ENCODE assay signal across 9 cellular contexts in genomic region chr22:23763579-23764331, GRCh38. TPM values are rescaled to one million over a fixed set of nuclear protein-coding genes. Genes with fewer than 3 reads are reported as not detected.
DNase-seq lines count a peak whose midpoint lies in the region; ATAC-seq and TF ChIP-seq lines count a peak whose summit lies in the region.
"Had no signal": no experiment of that assay in that cellular context is flagged by ENCODE, and none has a peak within 500 bp of the region (broad histone marks: within the 10 kb centered on the region; RNA-seq: fewer than 3 reads in every experiment).

No MANE protein-coding gene starts in this region.

- BruUV-seq in Caco-2 (replicated peaks; lab: Mats Ljungman, UMichigan) = no TSS peak

- CTCF ChIA-PET in Caco-2 (lab: Charles Lee) = no interaction called here

- POLR2A ChIA-PET in Caco-2 (lab: Charles Lee) = interaction anchor here (0.5 kb wide), 1 partner anchor 152 kb away, joined by 4 read pairs; no protein-coding TSS in a partner anchor

- H3K4me1 ChIP-seq in uterus = peaks cover 0 to 3% of the 10 kb centered on the region in 2 donors
- H3K4me1 ChIP-seq in Caco-2 = peaks cover 7% of the 10 kb centered on the region

- no peaks in the 10 kb centered on the region for H3K27me3 ChIP-seq in uterus
- no peaks in the 10 kb centered on the region for H3K27me3 ChIP-seq in Caco-2 (replicated peaks; ENCODE audit: control insufficient read depth, insufficient read depth, low read length)

- peak; percentile 12 to 44 for ATAC-seq in activated naive CD4-positive, alpha-beta T cell treated with anti-CD3 and anti-CD28 coated beads, Interleukin-2, amount 50 U/mL, for 72 hours
- no peak for ATAC-seq in GM19455 (IDR thresholded peaks at IDR 0.05; ENCODE audit: unreplicated experiment)

- H3K36me3 Mint-ChIP-seq in activated naive CD4-positive, alpha-beta T cell treated with anti-CD3 and anti-CD28 coated beads, Interleukin-2, amount 50 U/mL, for 72 hours = no peaks in the 10 kb centered on the region
- no peaks in the 10 kb centered on the region for H3K36me3 Mint-ChIP-seq in nephron progenitor cell (ENCODE audit: low read depth)
- peaks cover 11% of the 10 kb centered on the region for H3K36me3 Mint-ChIP-seq in Caco-2 (ENCODE audit: insufficient read depth, unreplicated experiment)

- H3K4me1 Mint-ChIP-seq in nephron progenitor cell (peaks cover 46% of the 10 kb centered on the region), Caco-2 (ENCODE audit: low read depth, unreplicated experiment) (no peaks in the 10 kb centered on the region)

- no peaks in the 10 kb centered on the region for H3K9me3 Mint-ChIP-seq in activated naive CD4-positive, alpha-beta T cell treated with anti-CD3 and anti-CD28 coated beads, Interleukin-2, amount 50 U/mL, for 72 hours
- H3K9me3 Mint-ChIP-seq in nephron progenitor cell (no peaks in the 10 kb centered on the region), Caco-2 (ENCODE audit: unreplicated experiment) (no peaks in the 10 kb centered on the region)

- intact Hi-C loops in uterus (cut with DNase I; ENCODE audit: low total_unique reads) (no loop called here), Caco-2 (cut with micrococcal nuclease; ENCODE audit: unreplicated experiment) (no loop called here)

- peak overlapping the region in 1 of 2 donors; percentile 65 for H3K27ac Mint-ChIP-seq in activated naive CD4-positive, alpha-beta T cell treated with anti-CD3 and anti-CD28 coated beads, Interleukin-2, amount 50 U/mL, for 72 hours
- H3K27ac Mint-ChIP-seq in nephron progenitor cell = no peak overlapping the region
- H3K27ac Mint-ChIP-seq in Caco-2 (ENCODE audit: unreplicated experiment) = no peak overlapping the region

- H3K4me3 ChIP-seq in SK-N-MC (peak overlapping the region; percentile 73), uterus (no peak overlapping the region), Caco-2 (ENCODE audit: low read depth, low read length) (no peak overlapping the region)

- H3K27me3 Mint-ChIP-seq in nephron progenitor cell (ENCODE audit: low read depth, poor library complexity) = peaks cover under 1% of the 10 kb centered on the region
- no peaks in the 10 kb centered on the region for H3K27me3 Mint-ChIP-seq in Caco-2 (ENCODE audit: insufficient read depth, unreplicated experiment)

- no peak for TF ChIP-seq CTCF in 22Rv1 (IDR thresholded peaks at IDR 0.05)
- TF ChIP-seq CTCF in nephron progenitor cell (IDR thresholded peaks at IDR 0.05) = no peak
- no peak for TF ChIP-seq CTCF in uterus (IDR thresholded peaks at IDR 0.05)
- no peak for TF ChIP-seq CTCF in Caco-2 (IDR thresholded peaks at IDR 0.05; ENCODE audit: insufficient read depth in 1 of 2, low read depth in 1 of 2, low read length in 1 of 2, severe bottlenecking in 1 of 2, unreplicated experiment in 1 of 2)

- H3K27ac ChIP-seq in 22Rv1 (peak overlapping the region; percentile 29; the same call in 1 of the 2 replicates), SK-N-MC (peak overlapping the region; percentile 85), uterus (no peak overlapping the region)

- H3K4me3 Mint-ChIP-seq in nephron progenitor cell (peak overlapping the region; percentile 68), Caco-2 (ENCODE audit: unreplicated experiment) (no peak overlapping the region)

- DNase-seq in SK-N-MC (ENCODE audit: low read depth, low spot score) (no peak), nephron progenitor cell (peak; percentile 68), uterus (no peak), HT-29 (ENCODE audit: low spot score) (no peak), Caco-2 (no peak)
- DNase-seq in activated naive CD4-positive, alpha-beta T cell treated with anti-CD3 and anti-CD28 coated beads, Interleukin-2, amount 50 U/mL, for 72 hours (ENCODE audit: low spot score in 2 of 2) = peak in 1 of 2 donors; percentile 66
- DNase-seq: RPMI8226 had no signal

- no peak for TF ChIP-seq POLR2A in uterus (IDR thresholded peaks at IDR 0.05)

- H3K9me3 ChIP-seq in SK-N-MC (ENCODE audit: low read depth, low read length) (no peaks in the 10 kb centered on the region), uterus (no peaks in the 10 kb centered on the region), Caco-2 (no peaks in the 10 kb centered on the region)

- H3K36me3 ChIP-seq in SK-N-MC (ENCODE audit: insufficient read depth, low read length) (peaks cover 9% of the 10 kb centered on the region; the same call in 1 of the 2 replicates), uterus (no peaks in the 10 kb centered on the region), Caco-2 (ENCODE audit: control insufficient read depth, insufficient read depth, low read length) (peaks cover 1% of the 10 kb centered on the region)

- H3K9ac ChIP-seq in SK-N-MC (ENCODE audit: insufficient read length) = no peak overlapping the region

RNA-seq across cellular contexts. Expression of gene C22orf15, which starts 1.0 kb away (rescaled TPM):
- total RNA-seq in activated naive CD4-positive, alpha-beta T cell treated with anti-CD3 and anti-CD28 coated beads, Interleukin-2, amount 50 U/mL, for 72 hours = 1 to 10 TPM in 1 of 2 donors, not detected in 1; 1.8 TPM
- total RNA-seq in uterus (under 1 TPM in 2 of 4 donors, not detected in 2; 0.41 to 0.55 TPM), Caco-2 (2022) (not detected in 2 replicates)
- total RNA-seq in HT-29 (2014; rRNA removed; shearing (Covaris generic)) = not detected in 2 replicates

RNA-seq across cellular contexts. Expression of gene CHCHD10, which starts 4.0 kb away (rescaled TPM):
- 100 to 1,000 TPM; 105 to 118 TPM for total RNA-seq in activated naive CD4-positive, alpha-beta T cell treated with anti-CD3 and anti-CD28 coated beads, Interleukin-2, amount 50 U/mL, for 72 hours
- total RNA-seq in uterus (10 to 100 TPM in 1 of 4 donors, under 1 TPM in 1, not detected in 2; 0.88 to 21.0 TPM), Caco-2 (2022) (178 and 189 TPM in 2 replicates)
- 32.9 and 53.4 TPM in 2 replicates for total RNA-seq in HT-29 (2014; rRNA removed; shearing (Covaris generic))

RNA-seq across cellular contexts. Expression of gene MMP11, which starts 8.9 kb away (rescaled TPM):
- total RNA-seq in activated naive CD4-positive, alpha-beta T cell treated with anti-CD3 and anti-CD28 coated beads, Interleukin-2, amount 50 U/mL, for 72 hours = under 1 TPM; 0.23 to 0.32 TPM
- total RNA-seq in uterus (10 to 100 TPM in 1 of 4 donors, 1 to 10 TPM in 2, not detected in 1; 7.6 to 35.8 (median 8.7) TPM), Caco-2 (2022) (11.3 and 11.6 TPM in 2 replicates)
- 0.18 and 0.89 TPM in 2 replicates for total RNA-seq in HT-29 (2014; rRNA removed; shearing (Covaris generic))

RNA-seq across cellular contexts. Expression of gene VPREB3, which starts 9.5 kb away (rescaled TPM):
- under 1 TPM; 0.52 to 0.60 TPM for total RNA-seq in activated naive CD4-positive, alpha-beta T cell treated with anti-CD3 and anti-CD28 coated beads, Interleukin-2, amount 50 U/mL, for 72 hours
- not detected for total RNA-seq in uterus
- total RNA-seq in HT-29 (2014; rRNA removed; shearing (Covaris generic)) = not detected in 2 replicates
- total RNA-seq in Caco-2 (2022) = not detected in 2 replicates

RNA-seq across cellular contexts. Expression of gene ZNF70, which starts 12.8 kb away (rescaled TPM):
- total RNA-seq in activated naive CD4-positive, alpha-beta T cell treated with anti-CD3 and anti-CD28 coated beads, Interleukin-2, amount 50 U/mL, for 72 hours = 1 to 10 TPM in 1 of 2 donors, under 1 TPM in 1; 0.32 to 2.0 TPM
- total RNA-seq in uterus (10 to 100 TPM in 1 of 4 donors, 1 to 10 TPM in 3; 3.6 to 13.8 (median 6.2) TPM), Caco-2 (2022) (5.4 and 5.8 TPM in 2 replicates)
- total RNA-seq in HT-29 (2014; rRNA removed; shearing (Covaris generic)) = 1.4 and 1.5 TPM in 2 replicates

Comparison
In these comparisons a context has a peak if more than half of its experiments do, and no peak if none do; other contexts are left out.
1. H3K27ac ChIP-seq: peak in 22Rv1 (single experiment) and SK-N-MC (single experiment); none in uterus (0 of 2).